Comparison of ENCODE assay signal across 31 cellular contexts in the genomic region with DNA sequence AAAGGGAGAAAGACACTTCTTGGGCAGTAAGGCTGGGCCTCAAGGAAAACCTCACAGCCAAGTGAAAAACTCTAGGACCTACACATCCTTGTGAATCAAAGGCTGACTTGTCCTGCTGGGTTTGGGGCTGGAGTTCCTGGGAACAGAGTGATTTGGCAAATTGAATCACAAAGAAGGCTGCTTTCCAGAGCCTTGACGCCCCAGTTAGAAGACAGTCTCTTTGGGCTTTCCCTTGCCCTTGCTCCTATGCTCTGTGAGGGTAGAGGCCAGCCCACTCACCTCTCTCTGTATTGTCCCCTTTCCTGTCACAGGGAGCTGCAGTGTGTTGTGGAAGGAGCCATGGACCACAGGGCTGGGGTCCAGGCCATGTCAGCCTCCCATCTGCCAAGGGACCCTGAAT. TPM values are rescaled to one million over a fixed set of nuclear protein-coding genes. Genes with fewer than 3 reads are reported as not detected.
"Had no signal": no experiment of that assay in that cellular context is flagged by ENCODE, and none has a peak within 500 bp of the region (broad histone marks: within the 10 kb centered on the region; RNA-seq: fewer than 3 reads in every experiment).

No MANE protein-coding gene starts in this region.

- H3K36me3 ChIP-seq: prostate gland, transverse colon, upper lobe of right lung, uterus had no signal

- H3K27ac ChIP-seq: coronary artery, esophagus muscularis mucosa, foreskin keratinocyte, gastroesophageal sphincter, heart left ventricle, hepatocyte, lower lobe of right lung, prostate gland, right atrium auricular region, sigmoid colon, testis, transverse colon, upper lobe of right lung, uterus had no signal

- H3K9me3 ChIP-seq: esophagus muscularis mucosa, gastroesophageal sphincter, heart left ventricle, lower lobe of right lung, prostate gland, right atrium auricular region, sigmoid colon, testis, transverse colon, upper lobe of right lung, uterus had no signal

- H3K4me1 ChIP-seq: esophagus muscularis mucosa, foreskin keratinocyte, gastroesophageal sphincter, lower lobe of right lung, prostate gland, sigmoid colon, testis, transverse colon, upper lobe of right lung, uterus had no signal

- H3K27me3 Mint-ChIP-seq: naive thymus-derived CD8-positive, alpha-beta T cell had no signal

- H2AFZ ChIP-seq: hepatocyte had no signal

- DNase-seq: dermis blood vessel endothelial cell; effector memory CD4-positive, alpha-beta T cell; foreskin keratinocyte; heart left ventricle; left ventricle myocardium superior; lower lobe of right lung; naive thymus-derived CD8-positive, alpha-beta T cell; nephron progenitor cell; nucleus accumbens; sigmoid colon; stimulated activated CD4-positive, alpha-beta T cell treated with anti-CD3 and anti-CD28 coated beads, Interleukin-2, amount 100 ng/mL, for 24 hours; stimulated activated CD4-positive, alpha-beta T cell treated with anti-CD3 and anti-CD28 coated beads, Interleukin-4, amount 100 ng/mL, for 24 hours; stimulated activated naive CD8-positive, alpha-beta T cell treated with anti-CD3 and anti-CD28 coated beads, Interleukin-15, Interleukin-2, amounts not matched to agents 100 U/mL and 50 U/mL, for 24 hours; substantia nigra; testis; transverse colon; upper lobe of right lung; uterus had no signal

- FAIRE-seq: keratinocyte had no signal

- ATAC-seq: foreskin keratinocyte; gastroesophageal sphincter; lower lobe of right lung; naive thymus-derived CD8-positive, alpha-beta T cell; stimulated activated effector memory CD8-positive, alpha-beta T cell treated with anti-CD3 and anti-CD28 coated beads, Interleukin-12 subunit alpha, Interleukin-12 subunit beta, amount 100 ng/mL, for 72 hours; stimulated activated naive CD8-positive, alpha-beta T cell treated with anti-CD3 and anti-CD28 coated beads, Interleukin-15, Interleukin-2, amounts not matched to agents 100 U/mL and 50 U/mL, for 24 hours; upper lobe of right lung had no signal

- H3K27ac Mint-ChIP-seq: naive thymus-derived CD8-positive, alpha-beta T cell; stimulated activated effector memory CD8-positive, alpha-beta T cell treated with anti-CD3 and anti-CD28 coated beads, Interleukin-12 subunit alpha, Interleukin-12 subunit beta, amount 100 ng/mL, for 72 hours had no signal

- H3K4me3 Mint-ChIP-seq: naive thymus-derived CD8-positive, alpha-beta T cell; nephron progenitor cell; stimulated activated effector memory CD8-positive, alpha-beta T cell treated with anti-CD3 and anti-CD28 coated beads, Interleukin-12 subunit alpha, Interleukin-12 subunit beta, amount 100 ng/mL, for 72 hours had no signal

- H3K27me3 ChIP-seq: esophagus muscularis mucosa, foreskin keratinocyte, gastroesophageal sphincter, heart left ventricle, hepatocyte, right atrium auricular region, sigmoid colon, testis, transverse colon, upper lobe of right lung, uterus had no signal

- H3K4me2 ChIP-seq: hepatocyte had no signal

- H3K9me3 Mint-ChIP-seq: naive thymus-derived CD8-positive, alpha-beta T cell; stimulated activated effector memory CD8-positive, alpha-beta T cell treated with anti-CD3 and anti-CD28 coated beads, Interleukin-12 subunit alpha, Interleukin-12 subunit beta, amount 100 ng/mL, for 72 hours had no signal

- H3K4me3 ChIP-seq: coronary artery, esophagus muscularis mucosa, gastroesophageal sphincter, heart left ventricle, hepatocyte, lower lobe of right lung, prostate gland, right atrium auricular region, sigmoid colon, testis, transverse colon, upper lobe of right lung, uterus had no signal

RNA-seq across cellular contexts. Expression of a gene that starts 34.5 kb away (rescaled TPM):
- total RNA-seq: dermis blood vessel endothelial cell, endothelial cell of umbilical vein, epithelial cell of proximal tubule, esophagus muscularis mucosa, fibroblast of lung, gastroesophageal sphincter, hepatocyte, lower lobe of right lung, mesenteric fat pad, osteocyte, prostate gland had no signal
- polyA plus RNA-seq: fibroblast of lung, foreskin keratinocyte, keratinocyte had no signal
